In genomic region chr2:28895189-28895893, GRCh38 we compare ENCODE assay signal across 8 cellular contexts. TPM values are rescaled to one million over a fixed set of nuclear protein-coding genes. Genes with fewer than 3 reads are reported as not detected.
DNase-seq lines count a peak whose midpoint lies in the region; ATAC-seq and TF ChIP-seq lines count a peak whose summit lies in the region.

No MANE protein-coding gene starts in this region.

- no peak overlapping the region for H3K23ac ChIP-seq in trophoblast cell (ENCODE audit: low read length)

- H3K9me3 ChIP-seq in cardiac muscle cell (ENCODE audit: low read depth) (no peaks in the 10 kb centered on the region), trophoblast cell (ENCODE audit: insufficient read depth, low read depth, low read length) (no peaks in the 10 kb centered on the region)

- peak overlapping the region; percentile 99 for H3K9ac ChIP-seq in trophoblast cell (ENCODE audit: low read length)

- peak overlapping the region; percentile 77 for H3K18ac ChIP-seq in trophoblast cell (ENCODE audit: low read length)

- H3K27me3 ChIP-seq in cardiac muscle cell (no peaks in the 10 kb centered on the region), trophoblast cell (ENCODE audit: insufficient read depth, low read length) (no peaks in the 10 kb centered on the region)

- H3K27ac Mint-ChIP-seq in activated naive CD4-positive, alpha-beta T cell treated with anti-CD3 and anti-CD28 coated beads, Interleukin-2, amount 50 U/mL, for 72 hours, result peak overlapping the region; percentile 95 to 98

- H4K8ac ChIP-seq in trophoblast cell (ENCODE audit: low read depth, low read length), result peak overlapping the region; percentile 92

- peak overlapping the region; percentile 50 for H2BK120ac ChIP-seq in trophoblast cell (ENCODE audit: insufficient read depth, low read length, poor library complexity)

- peak overlapping the region; percentile 90 for H4K91ac ChIP-seq in trophoblast cell (ENCODE audit: low read depth, low read length)

- whole genome bisulfite sequencing in trophoblast cell (ENCODE audit: extremely low coverage, insufficient coverage, insufficient read length), result no CpG with 5 or more reads among the region's 19 CpGs

- H2BK12ac ChIP-seq in trophoblast cell (ENCODE audit: low read length), result no peak overlapping the region

- TF ChIP-seq CTCF in cardiac muscle cell (IDR thresholded peaks at IDR 0.05; ENCODE audit: low read depth, low read length), result no peak

- peak overlapping the region; percentile 23 for H2BK5ac ChIP-seq in trophoblast cell (ENCODE audit: low read depth, low read length, poor library complexity)

- peaks cover 5% of the 10 kb centered on the region for H3K79me1 ChIP-seq in trophoblast cell (ENCODE audit: low read length)

- H3K36me3 ChIP-seq in cardiac muscle cell (no peaks in the 10 kb centered on the region), trophoblast cell (ENCODE audit: control insufficient read depth in 1 of 2, insufficient read depth in 2 of 2, low read length in 2 of 2) (no peaks in the 10 kb centered on the region)

- peak overlapping the region; percentile 72 for H3K4me2 ChIP-seq in trophoblast cell (ENCODE audit: low read length)

- H3K79me2 ChIP-seq in trophoblast cell (ENCODE audit: control insufficient read depth, insufficient read depth, low read length, poor library complexity), result peaks cover 15% of the 10 kb centered on the region

- peak; percentile 2 for DNase-seq in NCI-H1436 (lab: John Stamatoyannopoulos, UW)
- no peak for DNase-seq in NCI-H1436 treated with DMSO at 0.1 percent for 48 hours (lab: John Stamatoyannopoulos, UW)
- DNase-seq in RKO (ENCODE audit: low spot score), result peak; percentile 82
- DNase-seq in activated naive CD4-positive, alpha-beta T cell treated with anti-CD3 and anti-CD28 coated beads, Interleukin-2, amount 50 U/mL, for 72 hours (ENCODE audit: low spot score in 2 of 2), result peak in 1 of 2 donors; percentile 51
- peak; percentile 13 to 33 for DNase-seq in cardiac muscle cell (ENCODE audit: low read depth in 1 of 2, low spot score in 1 of 2)
- DNase-seq in trophoblast cell, result peak; percentile 35 to 67
- DNase-seq in retina, result no peak

- H4K12ac ChIP-seq in trophoblast cell (ENCODE audit: low read depth, low read length), result peak overlapping the region; percentile 75

- peak overlapping the region; percentile 92 for H3K4ac ChIP-seq in trophoblast cell (ENCODE audit: low read depth, low read length)

- peaks cover 12 to 15% of the 10 kb centered on the region in 2 donors for H3K36me3 Mint-ChIP-seq in activated naive CD4-positive, alpha-beta T cell treated with anti-CD3 and anti-CD28 coated beads, Interleukin-2, amount 50 U/mL, for 72 hours

- peak overlapping the region; percentile 94 for H3K27ac ChIP-seq in cardiac muscle cell
- H3K27ac ChIP-seq in trophoblast cell (ENCODE audit: low read depth, low read length), result peak overlapping the region; percentile 59

- no peaks in the 10 kb centered on the region for H3K9me3 Mint-ChIP-seq in activated naive CD4-positive, alpha-beta T cell treated with anti-CD3 and anti-CD28 coated beads, Interleukin-2, amount 50 U/mL, for 72 hours

- H2AFZ ChIP-seq in trophoblast cell (ENCODE audit: insufficient read depth, low read length, poor library complexity), result peak overlapping the region; percentile 53

- peak overlapping the region; percentile 99 for H3K4me3 ChIP-seq in cardiac muscle cell
- H3K4me3 ChIP-seq in trophoblast cell (ENCODE audit: low read depth, low read length), result peak overlapping the region; percentile 100

- peaks cover 14% of the 10 kb centered on the region for H3K4me1 ChIP-seq in cardiac muscle cell (ENCODE audit: low read depth)
- no peaks in the 10 kb centered on the region for H3K4me1 ChIP-seq in trophoblast cell (ENCODE audit: control insufficient read depth in 1 of 2, insufficient read depth in 2 of 2, low read length in 2 of 2)

- peak; percentile 35 for ATAC-seq in HG03066 (IDR thresholded peaks at IDR 0.05; ENCODE audit: low read depth, unreplicated experiment)
- ATAC-seq in activated naive CD4-positive, alpha-beta T cell treated with anti-CD3 and anti-CD28 coated beads, Interleukin-2, amount 50 U/mL, for 72 hours, result peak; percentile 16 to 36

- H3K14ac ChIP-seq in trophoblast cell (ENCODE audit: low read length), result peak overlapping the region; percentile 89

- H2AK5ac ChIP-seq in trophoblast cell (ENCODE audit: low read length), result peak overlapping the region; percentile 60

RNA-seq across cellular contexts. Expression of gene WDR43, which starts 0.9 kb away (rescaled TPM):
- 100 to 1,000 TPM in 1 of 2 donors, 10 to 100 TPM in 1; 64.1 to 102 TPM for total RNA-seq in activated naive CD4-positive, alpha-beta T cell treated with anti-CD3 and anti-CD28 coated beads, Interleukin-2, amount 50 U/mL, for 72 hours
- 34.1 and 52.8 TPM in 2 replicates for total RNA-seq in cardiac muscle cell
- polyA plus RNA-seq in cardiac muscle cell, result 16.9 and 29.8 TPM in 2 replicates
- polyA plus RNA-seq in trophoblast cell (2013), result 40.2 and 42.5 TPM in 2 replicates

RNA-seq across cellular contexts. Expression of gene TRMT61B, which starts 25.2 kb away (rescaled TPM):
- 10 to 100 TPM; 12.2 to 18.9 TPM for total RNA-seq in activated naive CD4-positive, alpha-beta T cell treated with anti-CD3 and anti-CD28 coated beads, Interleukin-2, amount 50 U/mL, for 72 hours
- 6.3 and 9.3 TPM in 2 replicates for total RNA-seq in cardiac muscle cell
- polyA plus RNA-seq in cardiac muscle cell, result 18.7 and 18.8 TPM in 2 replicates
- polyA plus RNA-seq in trophoblast cell (2013), result 11.9 and 12.6 TPM in 2 replicates

Comparison
In these comparisons a context has a peak if more than half of its experiments do, and no peak if none do; other contexts are left out.
1. DNase-seq: peak in NCI-H1436 (single experiment), RKO (single experiment), cardiac muscle cell (2 of 2) and trophoblast cell (2 of 2); none in NCI-H1436 treated with DMSO at 0.1 percent for 48 hours (single experiment) and retina (single experiment).